ENCODE assay signal across 8 cellular contexts in genomic region chr11:62680825-62681240, GRCh38. TPM values are rescaled to one million over a fixed set of nuclear protein-coding genes. Genes with fewer than 3 reads are reported as not detected.
DNase-seq lines count a peak whose midpoint lies in the region; ATAC-seq lines count a peak whose summit lies in the region.

No MANE protein-coding gene starts in this region.

- peak overlapping the region; percentile 30 for H3K27ac ChIP-seq in mesodermal cell (ENCODE audit: low read depth, low read length, severe bottlenecking)

- H3K4me1 ChIP-seq in mesodermal cell (ENCODE audit: control insufficient read depth, insufficient read depth, low read length, poor library complexity, severe bottlenecking), result peaks cover 8% of the 10 kb centered on the region

- no peak overlapping the region for H3K4me3 ChIP-seq in mesodermal cell (ENCODE audit: extremely low read depth, insufficient read depth, low read length, poor library complexity, severe bottlenecking)

- H3K9me3 ChIP-seq in mesodermal cell (ENCODE audit: control insufficient read depth, low read length), result no peaks in the 10 kb centered on the region

- 89 to 94% methylated on average over 3 of the region's 4 CpGs for WGBS in mesodermal cell (ENCODE audit: insufficient coverage in 2 of 2), 2 experiments

- DNase-seq in DMS114 treated with DMSO at 0.1 percent for 48 hours (lab: John Stamatoyannopoulos, UW; ENCODE audit: unreplicated experiment), result peak; percentile 83
- peak; percentile 88 for DNase-seq in NAMALWA (ENCODE audit: low spot score)
- peak; percentile 75 for DNase-seq in SW480 (ENCODE audit: low spot score)
- DNase-seq in dedifferentiated amniotic fluid mesenchymal stem cell (ENCODE audit: extremely low spot score), result peak; percentile 70
- DNase-seq in T-helper 9 cell, result no peak

- ATAC-seq in GM21529 (IDR thresholded peaks at IDR 0.05; ENCODE audit: unreplicated experiment), result peak; percentile 55
- no peak for ATAC-seq in HG03432 (IDR thresholded peaks at IDR 0.05; ENCODE audit: unreplicated experiment)

- peaks cover 18% of the 10 kb centered on the region for H3K36me3 ChIP-seq in mesodermal cell (ENCODE audit: control insufficient read depth, insufficient read depth, low read length)

RNA-seq across cellular contexts. Expression of gene UBXN1, which starts 2.0 kb away (rescaled TPM):
- 109 TPM for polyA plus RNA-seq in mesodermal cell (2013, experiment 1 of 2)
- polyA plus RNA-seq in mesodermal cell (2013, experiment 2 of 2), result 101 TPM

RNA-seq across cellular contexts. Expression of gene LRRN4CL, which starts 8.5 kb away (rescaled TPM):
- 0.55 TPM for polyA plus RNA-seq in mesodermal cell (2013, experiment 1 of 2)
- 0.25 TPM for polyA plus RNA-seq in mesodermal cell (2013, experiment 2 of 2)

RNA-seq across cellular contexts. Expression of gene LBHD1, which starts 8.8 kb away (rescaled TPM):
- 5.1 TPM for polyA plus RNA-seq in mesodermal cell (2013, experiment 1 of 2)
- polyA plus RNA-seq in mesodermal cell (2013, experiment 2 of 2), result 3.6 TPM

RNA-seq across cellular contexts. Expression of gene UQCC3, which starts 9.4 kb away (rescaled TPM):
- polyA plus RNA-seq in mesodermal cell (2013, experiment 1 of 2), result 8.3 TPM
- polyA plus RNA-seq in mesodermal cell (2013, experiment 2 of 2), result 7.2 TPM

RNA-seq across cellular contexts. Expression of gene CSKMT, which starts 15.7 kb away (rescaled TPM):
- 92.9 TPM for polyA plus RNA-seq in mesodermal cell (2013, experiment 1 of 2)
- polyA plus RNA-seq in mesodermal cell (2013, experiment 2 of 2), result 136 TPM
